Comparison of ENCODE assay signal across 20 cellular contexts in genomic region chr14:53855127-53855526, GRCh38.
"Had no signal": no experiment of that assay in that cellular context is flagged by ENCODE, and none has a peak within 500 bp of the region (broad histone marks: within the 10 kb centered on the region; RNA-seq: fewer than 3 reads in every experiment).

No MANE protein-coding gene starts in this region.

- H3K27me3 Mint-ChIP-seq: activated CD4-positive, alpha-beta memory T cell treated with anti-CD3 and anti-CD28 coated beads, Interleukin-2, amount 10 ng/mL, durations not matched to agents 7 days and 5 days; activated CD8-positive, alpha-beta memory T cell treated with anti-CD3 and anti-CD28 coated beads, Interleukin-2, amount 10 ng/mL, durations not matched to agents 7 days and 5 days; progenitor cell of endocrine pancreas; stimulated activated naive CD8-positive, alpha-beta T cell treated with anti-CD3 and anti-CD28 coated beads, Interleukin-15, amount 100 ng/mL, for 72 hours had no signal

- ATAC-seq: activated CD8-positive, alpha-beta memory T cell treated with anti-CD3 and anti-CD28 coated beads, Interleukin-2, amount 10 ng/mL, durations not matched to agents 7 days and 5 days; activated naive CD8-positive, alpha-beta T cell treated with anti-CD3 and anti-CD28 coated beads, Interleukin-2, amount 50 U/mL, for 24 hours; natural killer cell; stimulated activated naive CD8-positive, alpha-beta T cell treated with anti-CD3 and anti-CD28 coated beads, Interleukin-15, amount 100 ng/mL, for 72 hours had no signal

- H3K27me3 ChIP-seq: cardiac muscle cell, tibial artery had no signal

- H3K9me3 ChIP-seq: left ventricle myocardium inferior, tibial artery had no signal

- H3K36me3 Mint-ChIP-seq: activated CD8-positive, alpha-beta memory T cell treated with anti-CD3 and anti-CD28 coated beads, Interleukin-2, amount 10 ng/mL, durations not matched to agents 7 days and 5 days; mesothelial cell of epicardium; natural killer cell had no signal

- H3K4me1 Mint-ChIP-seq: activated CD4-positive, alpha-beta memory T cell treated with anti-CD3 and anti-CD28 coated beads, Interleukin-2, amount 10 ng/mL, durations not matched to agents 7 days and 5 days; activated CD8-positive, alpha-beta memory T cell treated with anti-CD3 and anti-CD28 coated beads, Interleukin-2, amount 10 ng/mL, durations not matched to agents 7 days and 5 days; activated naive CD8-positive, alpha-beta T cell treated with anti-CD3 and anti-CD28 coated beads, Interleukin-2, amount 50 U/mL, for 24 hours; natural killer cell; stimulated activated naive CD8-positive, alpha-beta T cell treated with anti-CD3 and anti-CD28 coated beads, Interleukin-15, amount 100 ng/mL, for 72 hours had no signal

- DNase-seq: activated CD4-positive, alpha-beta memory T cell treated with anti-CD3 and anti-CD28 coated beads, Interleukin-2, amount 10 ng/mL, durations not matched to agents 7 days and 5 days; activated CD4-positive, alpha-beta T cell treated with anti-CD3 and anti-CD28 coated beads for 48 hours; activated CD8-positive, alpha-beta memory T cell treated with anti-CD3 and anti-CD28 coated beads, Interleukin-2, amount 10 ng/mL, durations not matched to agents 7 days and 5 days; activated effector memory CD4-positive, alpha-beta T cell treated with anti-CD3 and anti-CD28 coated beads, Interleukin-2, amount 50 U/mL, for 16 hours; activated naive CD4-positive, alpha-beta T cell treated with anti-CD3 and anti-CD28 coated beads, Interleukin-2, amount 50 U/mL, for 16 hours; activated naive CD8-positive, alpha-beta T cell treated with anti-CD3 and anti-CD28 coated beads, Interleukin-2, amount 50 U/mL, for 24 hours; activated T-cell treated with anti-CD3 and anti-CD28 coated beads for 4 hours; cortex of kidney; erythroblast; foreskin fibroblast; kidney glomerular epithelial cell; left ventricle myocardium inferior; natural killer cell; stimulated activated CD4-positive, alpha-beta T cell treated with anti-CD3 and anti-CD28 coated beads, Interleukin-12 subunit alpha, Interleukin-12 subunit beta, amount 100 ng/mL, for 4 hours; stimulated activated CD4-positive, alpha-beta T cell treated with anti-CD3 and anti-CD28 coated beads, Interleukin-4, amount 100 ng/mL, for 4 hours; stimulated activated naive CD8-positive, alpha-beta T cell treated with anti-CD3 and anti-CD28 coated beads, Interleukin-15, amount 100 ng/mL, for 72 hours; tibial artery had no signal

- H3K9me3 Mint-ChIP-seq: activated CD4-positive, alpha-beta memory T cell treated with anti-CD3 and anti-CD28 coated beads, Interleukin-2, amount 10 ng/mL, durations not matched to agents 7 days and 5 days; activated naive CD8-positive, alpha-beta T cell treated with anti-CD3 and anti-CD28 coated beads, Interleukin-2, amount 50 U/mL, for 24 hours; mesothelial cell of epicardium had no signal

- H3K4me3 Mint-ChIP-seq: activated CD4-positive, alpha-beta memory T cell treated with anti-CD3 and anti-CD28 coated beads, Interleukin-2, amount 10 ng/mL, durations not matched to agents 7 days and 5 days; activated CD8-positive, alpha-beta memory T cell treated with anti-CD3 and anti-CD28 coated beads, Interleukin-2, amount 10 ng/mL, durations not matched to agents 7 days and 5 days; activated naive CD8-positive, alpha-beta T cell treated with anti-CD3 and anti-CD28 coated beads, Interleukin-2, amount 50 U/mL, for 24 hours; mesothelial cell of epicardium; natural killer cell; stimulated activated naive CD8-positive, alpha-beta T cell treated with anti-CD3 and anti-CD28 coated beads, Interleukin-15, amount 100 ng/mL, for 72 hours had no signal

- H3K27ac ChIP-seq: cardiac muscle cell, left ventricle myocardium inferior, tibial artery had no signal

- H3K36me3 ChIP-seq: cardiac muscle cell, left ventricle myocardium inferior, tibial artery had no signal

- H3K27ac Mint-ChIP-seq: activated CD4-positive, alpha-beta memory T cell treated with anti-CD3 and anti-CD28 coated beads, Interleukin-2, amount 10 ng/mL, durations not matched to agents 7 days and 5 days; activated CD8-positive, alpha-beta memory T cell treated with anti-CD3 and anti-CD28 coated beads, Interleukin-2, amount 10 ng/mL, durations not matched to agents 7 days and 5 days; activated naive CD8-positive, alpha-beta T cell treated with anti-CD3 and anti-CD28 coated beads, Interleukin-2, amount 50 U/mL, for 24 hours; mesothelial cell of epicardium; natural killer cell; progenitor cell of endocrine pancreas; stimulated activated naive CD8-positive, alpha-beta T cell treated with anti-CD3 and anti-CD28 coated beads, Interleukin-15, amount 100 ng/mL, for 72 hours had no signal

- H3K4me3 ChIP-seq: cardiac muscle cell, left ventricle myocardium inferior, tibial artery had no signal
